Comparison of ENCODE assay signal across 8 cellular contexts in the genomic region with DNA sequence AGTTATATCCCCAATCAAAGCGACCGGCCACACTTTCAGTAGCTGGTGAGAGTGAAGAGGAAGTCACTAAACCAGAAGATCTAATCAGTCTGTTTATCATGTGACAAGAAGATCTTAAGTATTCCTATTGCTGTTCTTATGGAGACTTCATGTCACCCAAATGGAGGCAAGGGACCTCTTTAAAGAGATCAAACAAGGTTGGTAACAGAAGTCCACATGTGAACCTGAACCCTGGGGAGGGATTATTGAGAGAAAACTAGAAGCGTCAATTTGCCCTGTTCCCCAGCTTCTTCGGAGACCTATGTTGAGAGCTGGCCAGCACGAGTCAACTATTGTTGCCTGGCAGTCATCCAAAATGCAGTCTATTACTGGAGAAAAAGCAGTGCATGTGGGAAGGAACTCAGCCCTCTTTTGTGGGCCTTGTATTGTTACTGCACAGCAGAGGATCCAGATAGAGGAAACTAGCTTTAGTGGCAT.
A peak's percentile ranks its signal among the peaks of the same experiment; 100 is the strongest.
DNase-seq lines count a peak whose midpoint lies in the region; ATAC-seq and TF ChIP-seq lines count a peak whose summit lies in the region.

No MANE protein-coding gene starts in this region.

- H3K4me1 ChIP-seq in ACC112 (ENCODE audit: control insufficient read depth, insufficient read depth, low read length, unreplicated experiment) = peaks cover 22% of the 10 kb centered on the region

- H3K9me3 Mint-ChIP-seq in nephron progenitor cell = no peaks in the 10 kb centered on the region

- no peaks in the 10 kb centered on the region for H3K79me2 ChIP-seq in ACC112 (ENCODE audit: control insufficient read depth, insufficient read depth, low read length, unreplicated experiment)

- no peak overlapping the region for H3K4me3 Mint-ChIP-seq in nephron progenitor cell

- H3K4me1 Mint-ChIP-seq in nephron progenitor cell = peaks cover 6% of the 10 kb centered on the region

- H3K27ac Mint-ChIP-seq in nephron progenitor cell = no peak overlapping the region

- in situ Hi-C loops in astrocyte of the spinal cord (cut with HindIII; ENCODE audit: low sequenced_read_pairs) = no loop called here

- peaks cover 10% of the 10 kb centered on the region for H3K27me3 Mint-ChIP-seq in nephron progenitor cell (ENCODE audit: low read depth, poor library complexity)

- ATAC-seq in GM18907 (IDR thresholded peaks at IDR 0.05; ENCODE audit: unreplicated experiment) = peak; percentile 61

- DNase-seq in NCI-H1092 (lab: John Stamatoyannopoulos, UW) (peak; percentile 46), astrocyte of the spinal cord (ENCODE audit: low read depth, low spot score) (peak; percentile 79), midbrain (lab: John Stamatoyannopoulos, UW) (peak; percentile 19), nephron progenitor cell (no peak), coronary artery (ENCODE audit: low spot score) (no peak), NCI-H187 treated with DMSO at 0.1 percent for 48 hours (lab: John Stamatoyannopoulos, UW) (no peak)

- no peaks in the 10 kb centered on the region for H3K27me3 ChIP-seq in ACC112 (ENCODE audit: insufficient read depth, low read length)

- H3K27ac ChIP-seq in ACC112 (ENCODE audit: low read depth, low read length) (peak overlapping the region; percentile 38; the same call in 1 of the 2 replicates), coronary artery (no peak overlapping the region)

- TF ChIP-seq CTCF in astrocyte of the spinal cord (IDR thresholded peaks at IDR 0.05; ENCODE audit: low read depth, low read length) = no peak
- no peak for TF ChIP-seq CTCF in nephron progenitor cell (IDR thresholded peaks at IDR 0.05)
- TF ChIP-seq CTCF in coronary artery (IDR thresholded peaks at IDR 0.05) = no peak

- no peaks in the 10 kb centered on the region for H3K36me3 ChIP-seq in ACC112 (ENCODE audit: insufficient read depth, low read length)

- H3K36me3 Mint-ChIP-seq in nephron progenitor cell (ENCODE audit: low read depth) = no peaks in the 10 kb centered on the region

- H2AFZ ChIP-seq in ACC112 (ENCODE audit: low read length, unreplicated experiment) = no peak overlapping the region

- H3K4me3 ChIP-seq in ACC112 (ENCODE audit: low read depth, low read length) = no peak overlapping the region
- no peak overlapping the region for H3K4me3 ChIP-seq in astrocyte of the spinal cord (ENCODE audit: low read depth, low read length)
- H3K4me3 ChIP-seq in coronary artery = no peak overlapping the region

Comparison
In these comparisons a context has a peak if more than half of its experiments do, and no peak if none do; other contexts are left out.
1. DNase-seq: peak in NCI-H1092 (single experiment), astrocyte of the spinal cord (single experiment) and midbrain (single experiment); none in nephron progenitor cell (single experiment), coronary artery (single experiment) and NCI-H187 treated with DMSO at 0.1 percent for 48 hours (single experiment).